ENCODE assay signal across 10 cellular contexts in the genomic region with DNA sequence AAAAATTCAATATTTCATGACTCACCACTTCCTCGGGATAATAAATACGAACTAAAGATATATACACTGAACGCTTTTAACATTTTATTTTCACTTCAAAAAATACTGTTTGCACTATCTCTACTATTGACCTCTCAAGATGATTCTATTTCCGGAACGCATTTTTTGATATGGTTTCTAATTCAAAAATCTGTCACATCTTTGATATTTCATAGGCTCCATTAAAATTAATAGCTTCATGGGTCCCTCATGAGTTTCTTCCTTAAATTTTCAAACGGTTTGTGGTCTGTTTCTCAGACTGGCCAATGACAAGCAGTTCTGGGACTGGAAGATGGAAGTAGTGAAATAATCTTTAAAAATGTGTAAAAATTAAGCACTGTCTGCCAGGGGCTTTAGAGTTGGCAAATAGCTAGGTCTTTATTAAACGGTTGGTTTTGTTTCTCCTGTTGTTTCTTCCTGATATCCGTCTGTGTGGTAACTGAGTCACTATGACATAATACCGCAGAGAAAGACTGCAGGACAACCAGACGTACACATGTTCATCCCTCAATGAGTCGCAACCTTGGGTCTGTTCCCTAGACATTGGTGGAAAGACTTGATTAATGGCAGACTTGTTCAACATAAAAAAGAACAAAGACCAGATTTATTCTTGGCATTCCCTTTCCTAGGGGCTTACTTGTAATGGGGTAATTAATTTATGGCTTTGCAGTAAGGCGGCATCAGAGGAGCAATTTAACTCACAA.
DNase-seq lines count a peak whose midpoint lies in the region; TF ChIP-seq lines count a peak whose summit lies in the region.
"Had no signal": no experiment of that assay in that cellular context is flagged by ENCODE, and none has a peak within 500 bp of the region (broad histone marks: within the 10 kb centered on the region; RNA-seq: fewer than 3 reads in every experiment).

No MANE protein-coding gene starts in this region.

- intact Hi-C loops in ascending aorta (cut with DNase I) = loop anchor here (5.0 kb wide), 1 partner anchor 202 kb away; no protein-coding TSS in a partner anchor

- peaks cover 21 to 33% (median 21%) of the 10 kb centered on the region in 3 donors for H3K27me3 Mint-ChIP-seq in immature natural killer cell (ENCODE audit: low read depth in 3 of 3)

- H3K27ac ChIP-seq in ascending aorta (peak overlapping the region; percentile 70 to 81), subcutaneous abdominal adipose tissue (ENCODE audit: low read depth, low read length) (no peak overlapping the region)

- H3K36me3 ChIP-seq in ascending aorta (no peaks in the 10 kb centered on the region), subcutaneous abdominal adipose tissue (ENCODE audit: control insufficient read depth in 5 of 5, insufficient read depth in 5 of 5, low read length in 5 of 5) (no peaks in the 10 kb centered on the region)

- peaks cover 0 to 2% (median 0%) of the 10 kb centered on the region in 6 donors for H3K9me3 Mint-ChIP-seq in immature natural killer cell
- H3K9me3 Mint-ChIP-seq: activated B cell treated with CpG ODN at 0.5 μM for 24 hours had no signal

- DNase-seq in HK-2 (ENCODE audit: unreplicated experiment) (peak; percentile 48), ascending aorta (ENCODE audit: low spot score in 2 of 2) (no peak), immature natural killer cell (no peak), NCI-H146 (lab: John Stamatoyannopoulos, UW) (no peak), CD1c-positive myeloid dendritic cell (ENCODE audit: extremely low spot score) (no peak), NCI-H1694 treated with DMSO at 0.1 percent for 48 hours (lab: John Stamatoyannopoulos, UW) (no peak), dedifferentiated amniotic fluid mesenchymal stem cell (ENCODE audit: extremely low spot score) (no peak)
- DNase-seq: activated B cell treated with CpG ODN at 0.5 μM for 24 hours, KBM-7 had no signal

- no peaks in the 10 kb centered on the region for H3K36me3 Mint-ChIP-seq in immature natural killer cell

- no peak for TF ChIP-seq CTCF in ascending aorta (IDR thresholded peaks at IDR 0.05)

- H3K9me3 ChIP-seq in ascending aorta (no peaks in the 10 kb centered on the region), subcutaneous abdominal adipose tissue (ENCODE audit: control insufficient read depth in 5 of 5, low read length in 5 of 5) (no peaks in the 10 kb centered on the region)

- H3K9ac ChIP-seq in subcutaneous abdominal adipose tissue (ENCODE audit: low read length in 5 of 5) = peak overlapping the region in 3 of 5 donors; percentile 58 to 75 (median 66)

- no peak overlapping the region for H3K27ac Mint-ChIP-seq in immature natural killer cell
- H3K27ac Mint-ChIP-seq: activated B cell treated with CpG ODN at 0.5 μM for 24 hours had no signal

- peaks cover 19 to 42% of the 10 kb centered on the region in 2 donors for H3K4me1 Mint-ChIP-seq in immature natural killer cell

- H3K4me3 ChIP-seq in ascending aorta (peak overlapping the region; percentile 69 to 72), subcutaneous abdominal adipose tissue (ENCODE audit: low read depth in 1 of 5, low read length in 5 of 5) (peak overlapping the region; percentile 70 to 87 (median 79))

- H3K4me1 ChIP-seq in ascending aorta (peaks cover 0 to 17% of the 10 kb centered on the region in 2 donors), subcutaneous abdominal adipose tissue (ENCODE audit: control insufficient read depth in 5 of 5, insufficient read depth in 5 of 5, low read length in 5 of 5) (peaks cover 2 to 43% (median 31%) of the 10 kb centered on the region in 5 donors)

- peak overlapping the region in 3 of 5 donors; percentile 4 to 48 (median 27) for H3K4me3 Mint-ChIP-seq in immature natural killer cell
- H3K4me3 Mint-ChIP-seq: activated B cell treated with CpG ODN at 0.5 μM for 24 hours had no signal

- H3K27me3 ChIP-seq in ascending aorta = no peaks in the 10 kb centered on the region
- peaks cover 0 to 6% (median 0%) of the 10 kb centered on the region in 5 donors for H3K27me3 ChIP-seq in subcutaneous abdominal adipose tissue (ENCODE audit: control insufficient read depth in 5 of 5, insufficient read depth in 4 of 5, low read length in 5 of 5)
